ENCODE assay signal across 2 cellular contexts in the genomic region with DNA sequence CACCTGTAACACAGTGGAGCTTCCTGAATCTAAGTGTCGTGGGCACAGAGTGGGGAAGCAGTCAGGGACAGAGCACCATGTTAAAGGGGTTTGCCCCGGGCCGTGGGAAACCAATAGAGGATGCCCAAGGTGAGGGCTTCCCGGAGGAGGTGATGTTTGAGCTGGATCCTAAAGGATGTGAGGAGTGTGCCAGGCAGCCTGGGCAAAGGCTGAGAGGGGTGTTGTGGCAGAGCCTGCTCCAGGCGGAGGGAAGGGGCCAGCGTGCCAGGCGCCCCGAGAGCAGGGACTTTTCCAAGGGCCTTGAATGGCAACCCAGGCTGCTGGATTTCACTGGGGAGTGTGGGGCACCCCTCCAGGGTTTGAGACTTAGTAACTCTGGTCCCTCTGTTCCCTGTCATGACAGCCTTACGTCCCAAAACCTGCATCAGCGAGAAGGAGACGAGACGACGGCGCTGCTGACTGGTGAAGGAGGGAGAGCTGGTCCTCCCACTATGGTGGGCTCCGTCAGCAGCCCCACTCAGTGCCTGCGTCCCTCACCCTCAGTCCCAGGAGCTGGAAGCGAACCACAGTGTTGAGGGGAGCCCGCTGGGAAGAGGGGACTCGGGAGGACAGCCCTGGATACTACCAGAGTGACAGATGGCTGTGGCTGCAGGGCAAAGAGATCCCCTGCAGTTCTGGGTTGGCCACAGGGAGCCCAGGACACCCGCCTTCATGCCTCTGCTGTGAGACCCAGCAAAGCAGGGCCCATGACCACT.
TF ChIP-seq lines count a peak whose summit lies in the region.

No MANE protein-coding gene starts in this region.

TF ChIP-seq in SK-N-SH, 30 proteins besides CTCF, POLR2A, EP300 and RAD21 (continued from another document):
- TF ChIP-seq CHD2 (IDR thresholded peaks at IDR 0.05; ENCODE audit: low read length, partially characterized antibody) (no peak), JUND (IDR thresholded peaks at IDR 0.05) (no peak), EZH2phosphoT487 (IDR thresholded peaks at IDR 0.05; ENCODE audit: borderline replicate concordance, low read depth) (no peak)

TF ChIP-seq in SK-N-SH treated with all-trans-retinoic acid at 6 μM for 48 hours, 23 proteins besides CTCF, POLR2A, EP300 and RAD21 (continued from another document):
- TF ChIP-seq POU6F1 (CRISPR knock-in tag; IDR thresholded peaks at IDR 0.05; ENCODE audit: borderline replicate concordance, low read depth) (no peak), ZFP30 (CRISPR knock-in tag; IDR thresholded peaks at IDR 0.05) (no peak), OSR1 (CRISPR knock-in tag; IDR thresholded peaks at IDR 0.05) (no peak)
- TF ChIP-seq, protein P1, sequence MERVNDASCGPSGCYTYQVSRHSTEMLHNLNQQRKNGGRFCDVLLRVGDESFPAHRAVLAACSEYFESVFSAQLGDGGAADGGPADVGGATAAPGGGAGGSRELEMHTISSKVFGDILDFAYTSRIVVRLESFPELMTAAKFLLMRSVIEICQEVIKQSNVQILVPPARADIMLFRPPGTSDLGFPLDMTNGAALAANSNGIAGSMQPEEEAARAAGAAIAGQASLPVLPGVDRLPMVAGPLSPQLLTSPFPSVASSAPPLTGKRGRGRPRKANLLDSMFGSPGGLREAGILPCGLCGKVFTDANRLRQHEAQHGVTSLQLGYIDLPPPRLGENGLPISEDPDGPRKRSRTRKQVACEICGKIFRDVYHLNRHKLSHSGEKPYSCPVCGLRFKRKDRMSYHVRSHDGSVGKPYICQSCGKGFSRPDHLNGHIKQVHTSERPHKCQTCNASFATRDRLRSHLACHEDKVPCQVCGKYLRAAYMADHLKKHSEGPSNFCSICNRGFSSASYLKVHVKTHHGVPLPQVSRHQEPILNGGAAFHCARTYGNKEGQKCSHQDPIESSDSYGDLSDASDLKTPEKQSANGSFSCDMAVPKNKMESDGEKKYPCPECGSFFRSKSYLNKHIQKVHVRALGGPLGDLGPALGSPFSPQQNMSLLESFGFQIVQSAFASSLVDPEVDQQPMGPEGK (CRISPR knock-in tag; IDR thresholded peaks at IDR 0.05; ENCODE audit: borderline replicate concordance) = no peak
